8 cellular contexts compared by ENCODE assay signal in genomic region chr3:37935756-37936666, GRCh38.
DNase-seq lines count a peak whose midpoint lies in the region; ATAC-seq and TF ChIP-seq lines count a peak whose summit lies in the region.

No MANE protein-coding gene starts in this region.

- no peaks in the 10 kb centered on the region for H3K27me3 ChIP-seq in parathyroid adenoma (ENCODE audit: control insufficient read depth, insufficient read depth, low read length)

- H3K9me3 ChIP-seq in parathyroid adenoma (ENCODE audit: control insufficient read depth, low read length), result no peaks in the 10 kb centered on the region

- H3K4me3 ChIP-seq in foreskin fibroblast (ENCODE audit: low read depth in 1 of 2, low read length in 2 of 2) (no peak overlapping the region), parathyroid adenoma (ENCODE audit: low read depth, low read length) (no peak overlapping the region)

- H3K27ac ChIP-seq in parathyroid adenoma, result peak overlapping the region; percentile 26

- H3K9ac ChIP-seq in parathyroid adenoma, result no peak overlapping the region

- H3K79me2 ChIP-seq in parathyroid adenoma, result peaks cover 30% of the 10 kb centered on the region

- H3K36me3 ChIP-seq in parathyroid adenoma (ENCODE audit: control insufficient read depth, insufficient read depth, low read length), result no peaks in the 10 kb centered on the region

- TF ChIP-seq CTCF in foreskin fibroblast (IDR thresholded peaks at IDR 0.05; ENCODE audit: low read depth, low read length), result no peak
- no peak for TF ChIP-seq CTCF in parathyroid adenoma (IDR thresholded peaks at IDR 0.05)

- DNase-seq in EH (ENCODE audit: low read depth), result peak; percentile 98
- peak; percentile 81 to 97 for DNase-seq in SW 1271 (lab: John Stamatoyannopoulos, UW)
- peak; percentile 91 for DNase-seq in foreskin fibroblast
- DNase-seq in NCI-H1930 (lab: John Stamatoyannopoulos, UW), result no peak
- no peak for DNase-seq in stimulated activated CD8-positive, alpha-beta memory T cell treated with anti-CD3 and anti-CD28 coated beads, Interleukin-4, amount 100 ng/mL, for 48 hours

- H3K4me1 ChIP-seq in parathyroid adenoma, result no peaks in the 10 kb centered on the region

- H3K4me2 ChIP-seq in parathyroid adenoma (ENCODE audit: low read length), result no peak overlapping the region

- H2AFZ ChIP-seq in parathyroid adenoma, result no peak overlapping the region

- no peak for ATAC-seq in HG03457 (IDR thresholded peaks at IDR 0.05; ENCODE audit: unreplicated experiment)
- no peak for ATAC-seq in GM21786 (IDR thresholded peaks at IDR 0.05; ENCODE audit: unreplicated experiment)

Comparison
In these comparisons a context has a peak if more than half of its experiments do, and no peak if none do; other contexts are left out.
1. DNase-seq: peak in EH (single experiment), SW 1271 (2 of 2) and foreskin fibroblast (2 of 2); none in NCI-H1930 (0 of 2) and stimulated activated CD8-positive, alpha-beta memory T cell treated with anti-CD3 and anti-CD28 coated beads, Interleukin-4, amount 100 ng/mL, for 48 hours (single experiment).